In the genomic region with DNA sequence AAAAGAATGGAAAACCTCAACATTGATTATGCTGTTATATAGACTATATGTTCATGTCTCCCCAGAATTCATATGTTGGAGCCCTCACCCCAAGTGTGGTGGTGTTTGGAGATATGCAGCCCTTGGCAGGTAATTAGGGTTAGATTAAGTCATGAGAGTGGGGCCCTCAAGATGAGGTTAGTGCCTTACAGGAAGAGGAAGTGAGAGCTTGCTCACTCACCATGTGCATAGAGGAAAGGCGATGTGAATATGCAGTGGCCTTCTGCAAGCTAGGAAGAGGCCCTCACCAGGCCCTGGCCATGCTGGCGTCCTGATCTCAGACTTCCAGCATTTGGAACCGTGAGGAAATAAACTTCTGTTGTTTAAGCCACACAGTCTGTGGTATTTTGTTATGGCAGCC, we compare ENCODE assay signal across 9 cellular contexts. TPM values are rescaled to one million over a fixed set of nuclear protein-coding genes. Genes with fewer than 3 reads are reported as not detected.
A peak's percentile ranks its signal among the peaks of the same experiment; 100 is the strongest.
DNase-seq lines count a peak whose midpoint lies in the region; ATAC-seq lines count a peak whose summit lies in the region.
"Had no signal": no experiment of that assay in that cellular context is flagged by ENCODE, and none has a peak within 500 bp of the region (broad histone marks: within the 10 kb centered on the region; RNA-seq: fewer than 3 reads in every experiment).

No MANE protein-coding gene starts in this region.

- H3K36me3 Mint-ChIP-seq in activated CD8-positive, alpha-beta memory T cell treated with anti-CD3 and anti-CD28 coated beads, Interleukin-2, amount 10 ng/mL, durations not matched to agents 7 days and 5 days: peaks cover 89% of the 10 kb centered on the region
- peaks cover 63 to 77% of the 10 kb centered on the region in 2 donors for H3K36me3 Mint-ChIP-seq in stimulated activated naive B cell treated with anti-CD40 and anti-IgM and Interleukin-4, amounts not matched to agents 10 μg/mL and 1 μg/mL and 100 μg/mL, for 72 hours

- peaks cover 26% of the 10 kb centered on the region for H3K4me1 Mint-ChIP-seq in activated CD8-positive, alpha-beta memory T cell treated with anti-CD3 and anti-CD28 coated beads, Interleukin-2, amount 10 ng/mL, durations not matched to agents 7 days and 5 days
- H3K4me1 Mint-ChIP-seq in stimulated activated naive B cell treated with anti-CD40 and anti-IgM and Interleukin-4, amounts not matched to agents 10 μg/mL and 1 μg/mL and 100 μg/mL, for 72 hours: peaks cover 12 to 25% of the 10 kb centered on the region in 2 donors

- peaks cover 16% of the 10 kb centered on the region for H3K9me3 Mint-ChIP-seq in activated CD8-positive, alpha-beta memory T cell treated with anti-CD3 and anti-CD28 coated beads, Interleukin-2, amount 10 ng/mL, durations not matched to agents 7 days and 5 days (ENCODE audit: low read depth)
- H3K9me3 Mint-ChIP-seq in stimulated activated naive B cell treated with anti-CD40 and anti-IgM and Interleukin-4, amounts not matched to agents 10 μg/mL and 1 μg/mL and 100 μg/mL, for 72 hours: peaks cover 6 to 9% of the 10 kb centered on the region in 2 donors

- CTCF ChIA-PET in activated CD8-positive, alpha-beta memory T cell treated with anti-CD3 and anti-CD28 coated beads, Interleukin-2, amount 10 ng/mL, durations not matched to agents 7 days and 5 days (lab: Charles Lee): no interaction called here

- H3K4me3 Mint-ChIP-seq in activated CD8-positive, alpha-beta memory T cell treated with anti-CD3 and anti-CD28 coated beads, Interleukin-2, amount 10 ng/mL, durations not matched to agents 7 days and 5 days: no peak overlapping the region
- H3K4me3 Mint-ChIP-seq in stimulated activated naive B cell treated with anti-CD40 and anti-IgM and Interleukin-4, amounts not matched to agents 10 μg/mL and 1 μg/mL and 100 μg/mL, for 72 hours: no peak overlapping the region
- H3K4me3 Mint-ChIP-seq: HFFc6 had no signal

- no peak for DNase-seq in activated CD8-positive, alpha-beta memory T cell treated with anti-CD3 and anti-CD28 coated beads, Interleukin-2, amount 10 ng/mL, durations not matched to agents 7 days and 5 days
- DNase-seq in activated CD8-positive, alpha-beta memory T cell treated with anti-CD3 and anti-CD28 coated beads for 24 hours: no peak
- peak; percentile 23 for DNase-seq in NOMO-1 treated with dmso at 0.1 percent for 144 hours (lab: John Stamatoyannopoulos, UW; ENCODE audit: unreplicated experiment)
- DNase-seq in stimulated activated naive B cell treated with anti-CD40 and anti-IgM and Interleukin-4, amounts not matched to agents 10 μg/mL and 1 μg/mL and 100 μg/mL, for 72 hours: peak; percentile 23
- no peak for DNase-seq in DMS153 (lab: John Stamatoyannopoulos, UW)
- DNase-seq in NK-92 (lab: John Stamatoyannopoulos, UW; ENCODE audit: unreplicated experiment): no peak
- DNase-seq in hypothalamus (lab: John Stamatoyannopoulos, UW): no peak
- DNase-seq: HFFc6 had no signal

- ATAC-seq in activated CD8-positive, alpha-beta memory T cell treated with anti-CD3 and anti-CD28 coated beads, Interleukin-2, amount 10 ng/mL, durations not matched to agents 7 days and 5 days: no peak
- ATAC-seq in HG02885 (IDR thresholded peaks at IDR 0.05; ENCODE audit: poor library complexity, unreplicated experiment): peak; percentile 94
- ATAC-seq in stimulated activated naive B cell treated with anti-CD40 and anti-IgM and Interleukin-4, amounts not matched to agents 10 μg/mL and 1 μg/mL and 100 μg/mL, for 72 hours (replicated peaks): peak; percentile 95 to 98

- peak overlapping the region; percentile 70 for H3K27ac Mint-ChIP-seq in activated CD8-positive, alpha-beta memory T cell treated with anti-CD3 and anti-CD28 coated beads, Interleukin-2, amount 10 ng/mL, durations not matched to agents 7 days and 5 days
- peak overlapping the region; percentile 52 for H3K27ac Mint-ChIP-seq in stimulated activated naive B cell treated with anti-CD40 and anti-IgM and Interleukin-4, amounts not matched to agents 10 μg/mL and 1 μg/mL and 100 μg/mL, for 72 hours
- H3K27ac Mint-ChIP-seq: HFFc6 had no signal

- H3K27me3 Mint-ChIP-seq in activated CD8-positive, alpha-beta memory T cell treated with anti-CD3 and anti-CD28 coated beads, Interleukin-2, amount 10 ng/mL, durations not matched to agents 7 days and 5 days: no peaks in the 10 kb centered on the region
- no peaks in the 10 kb centered on the region for H3K27me3 Mint-ChIP-seq in stimulated activated naive B cell treated with anti-CD40 and anti-IgM and Interleukin-4, amounts not matched to agents 10 μg/mL and 1 μg/mL and 100 μg/mL, for 72 hours

RNA-seq across cellular contexts. Expression of gene ZNF33A, which starts 14.8 kb away (rescaled TPM):
- total RNA-seq in activated CD8-positive, alpha-beta memory T cell treated with anti-CD3 and anti-CD28 coated beads, Interleukin-2, amount 10 ng/mL, durations not matched to agents 7 days and 5 days: 10 to 100 TPM; 21.4 to 27.1 TPM

RNA-seq across cellular contexts. Expression of gene ZNF25, which starts 48.8 kb away (rescaled TPM):
- 1 to 10 TPM; 6.3 to 7.1 TPM for total RNA-seq in activated CD8-positive, alpha-beta memory T cell treated with anti-CD3 and anti-CD28 coated beads, Interleukin-2, amount 10 ng/mL, durations not matched to agents 7 days and 5 days

Comparison
In these comparisons a context has a peak if more than half of its experiments do, and no peak if none do; other contexts are left out.
1. DNase-seq: peak in NOMO-1 treated with dmso at 0.1 percent for 144 hours (single experiment) and stimulated activated naive B cell treated with anti-CD40 and anti-IgM and Interleukin-4, amounts not matched to agents 10 μg/mL and 1 μg/mL and 100 μg/mL, for 72 hours (single experiment); none in activated CD8-positive, alpha-beta memory T cell treated with anti-CD3 and anti-CD28 coated beads, Interleukin-2, amount 10 ng/mL, durations not matched to agents 7 days and 5 days (single experiment), activated CD8-positive, alpha-beta memory T cell treated with anti-CD3 and anti-CD28 coated beads for 24 hours (single experiment), DMS153 (single experiment), NK-92 (single experiment) and hypothalamus (0 of 51).